Comparison of ENCODE assay signal across 9 cellular contexts in the genomic region with DNA sequence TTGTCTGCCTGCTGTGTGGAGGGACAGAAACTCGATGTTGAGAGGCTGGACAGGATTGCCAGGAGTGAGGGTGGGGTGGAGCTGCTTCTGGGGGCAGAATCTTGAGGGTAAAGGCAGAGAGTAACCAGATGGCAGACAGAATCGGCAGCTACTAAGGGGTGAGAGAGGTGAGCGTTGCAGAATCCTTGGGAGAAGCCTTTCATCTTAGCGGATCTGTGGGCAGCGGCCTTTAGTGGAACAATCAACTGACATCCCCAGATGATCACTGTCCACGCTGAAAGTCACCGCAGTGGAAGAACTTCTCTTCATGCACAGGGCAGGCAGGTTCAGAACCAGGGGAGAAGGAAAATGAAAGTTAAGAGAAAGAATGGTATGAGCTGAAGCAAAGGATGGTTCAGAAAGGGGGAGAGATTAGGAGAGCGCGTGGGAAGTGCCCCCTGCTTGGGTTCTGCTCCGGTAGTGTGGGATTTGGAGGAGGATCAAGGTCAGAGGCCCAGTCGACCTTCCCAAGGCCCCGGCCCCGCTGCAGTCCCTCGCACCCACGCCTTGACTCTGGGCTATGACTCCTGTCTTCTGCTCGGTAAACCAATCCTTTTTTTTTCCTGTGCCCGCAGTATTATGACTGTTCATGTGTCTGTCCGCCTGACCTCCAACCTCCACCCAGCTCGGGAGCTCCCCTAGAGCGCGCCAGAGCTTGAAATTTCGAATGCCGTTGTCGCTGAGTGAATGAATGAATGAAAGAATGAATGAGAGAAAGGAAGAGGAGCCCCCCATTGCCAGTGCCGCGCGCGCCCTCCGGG. TPM values are rescaled to one million over a fixed set of nuclear protein-coding genes. Genes with fewer than 3 reads are reported as not detected.
DNase-seq lines count a peak whose midpoint lies in the region; ATAC-seq and TF ChIP-seq lines count a peak whose summit lies in the region.
"Had no signal": no experiment of that assay in that cellular context is flagged by ENCODE, and none has a peak within 500 bp of the region (broad histone marks: within the 10 kb centered on the region; RNA-seq: fewer than 3 reads in every experiment).

No MANE protein-coding gene starts in this region.

- peaks cover 8% of the 10 kb centered on the region for H3K36me3 Mint-ChIP-seq in activated naive CD4-positive, alpha-beta T cell treated with anti-CD3 and anti-CD28 coated beads for 36 hours (ENCODE audit: low read depth)

- H3K27me3 Mint-ChIP-seq in activated naive CD4-positive, alpha-beta T cell treated with anti-CD3 and anti-CD28 coated beads for 36 hours (ENCODE audit: low read depth), result no peaks in the 10 kb centered on the region

- H3K27me3 ChIP-seq in psoas muscle (ENCODE audit: insufficient read depth in 3 of 3, low read length in 2 of 3), result no peaks in the 10 kb centered on the region

- H3K9me3 ChIP-seq in SK-N-MC (ENCODE audit: low read depth, low read length), result no peaks in the 10 kb centered on the region
- no peaks in the 10 kb centered on the region for H3K9me3 ChIP-seq in psoas muscle

- 0 out of 2 replicates have a peak, but pooled peaks cover 5% of the 10 kb centered on the region for H3K36me3 ChIP-seq in SK-N-MC (ENCODE audit: insufficient read depth, low read length)
- H3K36me3 ChIP-seq in psoas muscle (ENCODE audit: insufficient read depth in 1 of 2, low read depth in 1 of 2), result peaks cover 0 to 42% of the 10 kb centered on the region in 2 donors

- H3K4me1 ChIP-seq in psoas muscle, result peaks cover 13% of the 10 kb centered on the region

- peak overlapping the region; percentile 97 for H3K4me3 ChIP-seq in SK-N-MC
- H3K4me3 ChIP-seq in fibroblast of villous mesenchyme (ENCODE audit: low read depth, low read length), result peak overlapping the region; percentile 79
- H3K4me3 ChIP-seq in psoas muscle, result peak overlapping the region; percentile 89

- peaks cover 4% of the 10 kb centered on the region for H3K4me1 Mint-ChIP-seq in activated naive CD4-positive, alpha-beta T cell treated with anti-CD3 and anti-CD28 coated beads for 36 hours (ENCODE audit: low read depth)
- H3K4me1 Mint-ChIP-seq: nephron had no signal

- no peak overlapping the region for H3K4me3 Mint-ChIP-seq in activated naive CD4-positive, alpha-beta T cell treated with anti-CD3 and anti-CD28 coated beads for 36 hours
- H3K4me3 Mint-ChIP-seq: nephron had no signal

- no peak overlapping the region for H3K27ac Mint-ChIP-seq in activated naive CD4-positive, alpha-beta T cell treated with anti-CD3 and anti-CD28 coated beads for 36 hours
- H3K27ac Mint-ChIP-seq: nephron had no signal

- ATAC-seq in HG03064 (IDR thresholded peaks at IDR 0.05; ENCODE audit: low read depth, unreplicated experiment) (peak; percentile 30), psoas muscle (peak; percentile 36 to 56 (median 46))

- intact Hi-C loops in activated naive CD4-positive, alpha-beta T cell treated with anti-CD3 and anti-CD28 coated beads for 36 hours (cut with micrococcal nuclease), result loop anchor here (1.0 to 10.0 kb wide), 11 partner anchors 27 to 466 kb away; a partner anchor contains a TSS
- intact Hi-C loops in psoas muscle (cut with DNase I), result loop anchor here (5.0 to 10.0 kb wide), 4 partner anchors 118 to 322 kb away; a partner anchor contains a TSS

- no peaks in the 10 kb centered on the region for H3K9me3 Mint-ChIP-seq in activated naive CD4-positive, alpha-beta T cell treated with anti-CD3 and anti-CD28 coated beads for 36 hours
- H3K9me3 Mint-ChIP-seq: nephron had no signal

- 4 to 5% (median 5%) methylated on average over 28 to 29 of the region's 29 CpGs for WGBS in psoas muscle, 3 donors

- CTCF ChIA-PET in activated naive CD4-positive, alpha-beta T cell treated with anti-CD3 and anti-CD28 coated beads for 36 hours (lab: Charles Lee), result interaction anchor here (0.5 to 6.7 kb wide), 23 partner anchors 9 to 324 kb away, joined by 3 to 66 read pairs (median 4); a partner anchor contains a TSS

- TF ChIP-seq CTCF in fibroblast of villous mesenchyme (IDR thresholded peaks at IDR 0.05; ENCODE audit: insufficient read depth, low read depth, low read length) (no peak), psoas muscle (IDR thresholded peaks at IDR 0.05) (no peak)

- peak overlapping the region; percentile 94 for H3K9ac ChIP-seq in SK-N-MC (ENCODE audit: insufficient read length)

- DNase-seq in activated naive CD4-positive, alpha-beta T cell treated with anti-CD3 and anti-CD28 coated beads for 36 hours, result peak; percentile 68
- DNase-seq in activated naive CD4-positive, alpha-beta T cell (lab: John Stamatoyannopoulos, UW), result no peak
- DNase-seq in SK-N-MC (ENCODE audit: low read depth, low spot score) (no peak), fibroblast of villous mesenchyme (ENCODE audit: low read depth) (peak; percentile 47), psoas muscle (peak in 1 of 2 donors; percentile 30), occipital lobe (lab: John Stamatoyannopoulos, UW) (no peak), T-helper 9 cell (no peak)

- no peak overlapping the region for H3K27ac ChIP-seq in SK-N-MC
- peak overlapping the region; percentile 70 for H3K27ac ChIP-seq in psoas muscle

RNA-seq across cellular contexts. Expression of a gene that starts 0.6 kb away (rescaled TPM):
- 100 to 1,000 TPM; 103 to 112 TPM for total RNA-seq in activated naive CD4-positive, alpha-beta T cell treated with anti-CD3 and anti-CD28 coated beads for 36 hours
- total RNA-seq in fibroblast of villous mesenchyme (41.2 and 50.1 TPM in 2 replicates), psoas muscle (10 to 100 TPM; 47.7 to 65.9 (median 54.3) TPM), occipital lobe (24.5 TPM)
- polyA plus RNA-seq in psoas muscle, result 100 to 1,000 TPM in 2 of 3 donors, 10 to 100 TPM in 1; 99.6 to 117 (median 103) TPM

RNA-seq across cellular contexts. Expression of a gene that starts 31.6 kb away (rescaled TPM):
- 100 to 1,000 TPM; 129 to 131 TPM for total RNA-seq in activated naive CD4-positive, alpha-beta T cell treated with anti-CD3 and anti-CD28 coated beads for 36 hours
- total RNA-seq in fibroblast of villous mesenchyme (102 and 155 TPM in 2 replicates), psoas muscle (10 to 100 TPM; 28.0 to 44.3 (median 28.9) TPM), occipital lobe (52.6 TPM)
- polyA plus RNA-seq in psoas muscle, result 10 to 100 TPM; 13.6 to 71.2 (median 24.8) TPM

RNA-seq across cellular contexts. Expression of a gene that starts 51.3 kb away (rescaled TPM):
- total RNA-seq in activated naive CD4-positive, alpha-beta T cell treated with anti-CD3 and anti-CD28 coated beads for 36 hours, result 100 to 1,000 TPM; 683 to 692 TPM
- 174 and 177 TPM in 2 replicates for total RNA-seq in fibroblast of villous mesenchyme
- 10 to 100 TPM; 16.6 to 76.2 (median 61.2) TPM for total RNA-seq in psoas muscle
- 100 to 1,000 TPM in 1 of 3 donors, 10 to 100 TPM in 2; 52.1 to 112 (median 60.4) TPM for polyA plus RNA-seq in psoas muscle
- 37.0 TPM for total RNA-seq in occipital lobe

Comparison
In these comparisons a context has a peak if more than half of its experiments do, and no peak if none do; other contexts are left out.
1. DNase-seq: peak in activated naive CD4-positive, alpha-beta T cell treated with anti-CD3 and anti-CD28 coated beads for 36 hours (single experiment) and fibroblast of villous mesenchyme (single experiment); none in activated naive CD4-positive, alpha-beta T cell (0 of 4), SK-N-MC (single experiment), occipital lobe (single experiment) and T-helper 9 cell (single experiment).
2. Peak in every context shown above with its lines, with median percentiles within 50 percentile points of each other: H3K4me3 ChIP-seq.